In the genomic region with DNA sequence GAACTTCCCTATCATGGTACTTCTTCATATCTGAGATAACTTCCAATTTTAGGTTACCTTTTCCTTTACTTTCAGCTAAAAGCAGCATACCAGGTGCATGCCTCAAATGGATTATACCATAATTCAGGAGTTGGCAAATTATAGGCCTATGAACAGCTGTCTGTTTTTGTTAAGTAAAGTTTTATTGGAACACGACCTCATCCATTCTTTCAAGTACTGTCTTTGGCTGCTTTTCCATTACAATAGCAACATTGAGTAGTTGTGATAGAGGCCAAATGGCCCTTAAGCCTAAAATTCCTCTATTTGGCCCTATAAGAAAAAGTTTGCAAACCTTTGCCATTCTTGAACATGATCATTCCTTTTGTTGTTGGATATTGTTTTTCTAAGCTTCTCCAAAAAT, we compare ENCODE assay signal across 2 cellular contexts.
A peak's percentile ranks its signal among the peaks of the same experiment; 100 is the strongest.
TF ChIP-seq lines count a peak whose summit lies in the region.

No MANE protein-coding gene starts in this region.

TF ChIP-seq in IMR-90, 13 proteins besides CTCF, POLR2A, EP300 and RAD21:
- TF ChIP-seq BHLHE40 (IDR thresholded peaks at IDR 0.05; ENCODE audit: low read depth, low read length) (no peak), CHD1 (IDR thresholded peaks at IDR 0.05; ENCODE audit: low read depth, low read length) (no peak), CEBPB (IDR thresholded peaks at IDR 0.05; ENCODE audit: low read depth, low read length) (no peak), ELK1 (IDR thresholded peaks at IDR 0.05; ENCODE audit: borderline replicate concordance, low read depth, low read length) (no peak), NFE2L2 (IDR thresholded peaks at IDR 0.05; ENCODE audit: low read depth, low read length) (no peak), USF2 (IDR thresholded peaks at IDR 0.05; ENCODE audit: low read depth, low read length) (no peak), RFX5 (IDR thresholded peaks at IDR 0.05; ENCODE audit: low read depth, low read length) (no peak), MAZ (IDR thresholded peaks at IDR 0.05; ENCODE audit: borderline replicate concordance, low read depth, low read length) (no peak), SMC3 (IDR thresholded peaks at IDR 0.05; ENCODE audit: low read depth, low read length) (no peak), FOS (IDR thresholded peaks at IDR 0.05; ENCODE audit: low read depth, low read length) (no peak), MXI1 (IDR thresholded peaks at IDR 0.05; ENCODE audit: borderline replicate concordance, low read depth, low read length) (no peak), MAFK (IDR thresholded peaks at IDR 0.05; ENCODE audit: low read depth, low read length) (no peak), RCOR1 (IDR thresholded peaks at IDR 0.05; ENCODE audit: insufficient replicate concordance, low read length) (no peak)

TF ChIP-seq in SK-N-SH treated with all-trans-retinoic acid at 6 μM for 48 hours, 23 proteins besides CTCF, POLR2A, EP300 and RAD21:
- TF ChIP-seq ZNF565 (CRISPR knock-in tag; conservative IDR thresholded peaks at IDR 0.05; ENCODE audit: low read depth) = no peak
- TF ChIP-seq CREB5 (CRISPR knock-in tag; IDR thresholded peaks at IDR 0.05; ENCODE audit: low read depth) = 0 out of 2 replicates have a peak, but pooled peaks have one; percentile 10
- 0 out of 2 replicates have a peak, but pooled peaks have one; percentile 19 for TF ChIP-seq SNAI2 (CRISPR knock-in tag; IDR thresholded peaks at IDR 0.05)
